17 cellular contexts compared by ENCODE assay signal in the genomic region with DNA sequence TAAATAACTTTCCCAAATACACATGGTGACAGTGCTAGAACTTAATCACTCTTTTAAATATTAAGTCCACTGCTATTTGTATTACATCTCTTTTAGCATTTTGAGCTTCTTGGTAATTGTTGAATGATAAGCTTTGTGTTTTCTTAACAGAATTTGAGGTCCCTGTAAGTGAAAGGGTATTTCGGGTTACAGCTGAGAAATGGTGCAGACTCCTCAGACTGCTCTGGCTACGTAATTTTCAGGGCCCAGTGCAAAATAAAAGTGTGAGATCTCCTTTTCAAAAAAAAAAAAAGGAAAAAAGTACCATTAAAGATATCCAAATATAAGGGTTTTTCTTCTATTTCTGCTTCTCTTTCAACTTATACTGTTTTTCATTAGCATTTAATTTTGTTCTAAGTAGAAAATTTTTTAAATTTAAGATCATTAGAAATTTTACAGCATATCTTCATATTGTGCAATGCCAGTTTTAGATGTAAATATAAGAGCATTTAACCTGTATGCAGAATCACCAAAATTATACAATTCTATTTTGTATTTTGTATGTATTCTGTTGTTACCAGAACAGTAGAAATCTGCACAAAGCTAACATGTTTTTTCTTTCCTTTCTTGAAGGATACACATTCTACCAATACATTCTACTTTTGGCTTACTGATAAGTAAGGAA. TPM values are rescaled to one million over a fixed set of nuclear protein-coding genes. Genes with fewer than 3 reads are reported as not detected.
DNase-seq lines count a peak whose midpoint lies in the region; ATAC-seq and TF ChIP-seq lines count a peak whose summit lies in the region.
"Had no signal": no experiment of that assay in that cellular context is flagged by ENCODE, and none has a peak within 500 bp of the region (broad histone marks: within the 10 kb centered on the region; RNA-seq: fewer than 3 reads in every experiment).

No MANE protein-coding gene starts in this region.

- H3K9me3 ChIP-seq in IMR-90 (ENCODE audit: control insufficient read depth, insufficient read depth, low read length) (no peaks in the 10 kb centered on the region), SK-N-SH (no peaks in the 10 kb centered on the region), fibroblast of lung (ENCODE audit: control insufficient read depth, insufficient read depth, low read depth, low read length) (no peaks in the 10 kb centered on the region)
- H3K9me3 ChIP-seq: BLaER1 treated with 17β-estradiol and CSF1 and Interleukin-3, amounts not matched to agents 10 nM and 100 nM had no signal

- H3K27ac Mint-ChIP-seq in GM23338: no peak overlapping the region
- H3K27ac Mint-ChIP-seq: B cell; CD8-positive, alpha-beta T cell; IgD-negative memory B cell had no signal

- H3K4me2 ChIP-seq in IMR-90 (ENCODE audit: low read depth, low read length): peak overlapping the region; percentile 65
- H3K4me2 ChIP-seq in SK-N-SH: peak overlapping the region; percentile 57
- peak overlapping the region; percentile 68 for H3K4me2 ChIP-seq in fibroblast of lung (ENCODE audit: extremely low read depth, insufficient read depth, low read length)
- no peak overlapping the region for H3K4me2 ChIP-seq in GM23338
- H3K4me2 ChIP-seq: BLaER1 treated with 17β-estradiol and CSF1 and Interleukin-3, amounts not matched to agents 10 nM and 100 nM had no signal

- H2AFZ ChIP-seq in ACC112 (ENCODE audit: low read length, unreplicated experiment) (peak overlapping the region; percentile 87), IMR-90 (replicated peaks; ENCODE audit: low read length, poor library complexity) (no peak overlapping the region), SK-N-SH (ENCODE audit: low read depth) (peak overlapping the region; percentile 82), fibroblast of lung (ENCODE audit: low read length) (peak overlapping the region; percentile 2), GM23338 (no peak overlapping the region)

- H3K27me3 ChIP-seq in ACC112 (ENCODE audit: insufficient read depth, low read length): no peaks in the 10 kb centered on the region
- no peaks in the 10 kb centered on the region for H3K27me3 ChIP-seq in IMR-90 (ENCODE audit: control insufficient read depth, insufficient read depth, low read length)
- no peaks in the 10 kb centered on the region for H3K27me3 ChIP-seq in SK-N-SH (ENCODE audit: insufficient read depth)
- H3K27me3 ChIP-seq in fibroblast of lung (ENCODE audit: control insufficient read depth, insufficient read depth, low read length): no peaks in the 10 kb centered on the region
- no peaks in the 10 kb centered on the region for H3K27me3 ChIP-seq in GM23338 (ENCODE audit: insufficient read depth)
- H3K27me3 ChIP-seq: BLaER1 treated with 17β-estradiol and CSF1 and Interleukin-3, amounts not matched to agents 10 nM and 100 nM had no signal

- peak overlapping the region; percentile 84 for H4K91ac ChIP-seq in IMR-90 (ENCODE audit: insufficient read depth, low read depth, low read length)

- H3F3A ChIP-seq in SK-N-SH (replicated peaks; ENCODE audit: insufficient read depth) (peaks cover 41% of the 10 kb centered on the region), GM23338 (replicated peaks; ENCODE audit: low read depth) (no peaks in the 10 kb centered on the region)

- H3K4me1 Mint-ChIP-seq in GM23338: no peaks in the 10 kb centered on the region; the same call in 2 of the 3 replicates

- TF ChIP-seq EP300 in SK-N-SH (IDR thresholded peaks at IDR 0.05; ENCODE audit: borderline replicate concordance in 1 of 2, low read depth in 1 of 2, low read length in 1 of 2): no peak

- H3K9me1 ChIP-seq in IMR-90 (ENCODE audit: insufficient read depth, low read length): peaks cover 13% of the 10 kb centered on the region; the same call in 1 of the 2 replicates

- H3K9me2 ChIP-seq in SK-N-SH: no peaks in the 10 kb centered on the region
- no peaks in the 10 kb centered on the region for H3K9me2 ChIP-seq in GM23338 (ENCODE audit: insufficient read depth)

- peak overlapping the region; percentile 73 for H3K14ac ChIP-seq in IMR-90 (replicated peaks; ENCODE audit: low read depth, low read length)

- TF ChIP-seq RAD21 in IMR-90 (IDR thresholded peaks at IDR 0.05; ENCODE audit: low read length) (no peak), SK-N-SH (IDR thresholded peaks at IDR 0.05; ENCODE audit: low read length) (no peak)

- H3K23ac ChIP-seq in IMR-90 (ENCODE audit: low read depth, low read length): peak overlapping the region; percentile 91; the same call in 1 of the 2 replicates

- in situ Hi-C loops in IMR-90 (cut with MboI; ENCODE audit: low sequenced_read_pairs): no loop called here

- peak overlapping the region; percentile 52; the same call in 1 of the 2 replicates for H4K5ac ChIP-seq in IMR-90 (ENCODE audit: low read depth, low read length)

- H3K56ac ChIP-seq in IMR-90 (ENCODE audit: extremely low read depth, insufficient read depth, low read length): peak overlapping the region; percentile 13; the same call in 1 of the 2 replicates

- peak overlapping the region; percentile 96 for H2BK20ac ChIP-seq in IMR-90 (ENCODE audit: low read depth, low read length)

- no peaks in the 10 kb centered on the region for H3K36me3 Mint-ChIP-seq in GM23338 (ENCODE audit: low read depth)
- H3K36me3 Mint-ChIP-seq: CD8-positive, alpha-beta T cell; IgD-negative memory B cell had no signal

- H4K8ac ChIP-seq in IMR-90 (ENCODE audit: low read depth in 2 of 2, low read length in 2 of 2): peak overlapping the region; percentile 71 to 84; a peak in 2 of 4 replicates

- BruUV-seq in IMR-90 (replicated peaks; lab: Mats Ljungman, UMichigan): no TSS peak

- no peaks in the 10 kb centered on the region for H3K9me3 Mint-ChIP-seq in GM23338
- H3K9me3 Mint-ChIP-seq: CD8-positive, alpha-beta T cell; IgD-negative memory B cell had no signal

- no peak overlapping the region for H3K27ac ChIP-seq in ACC112 (ENCODE audit: low read depth, low read length)
- H3K27ac ChIP-seq in IMR-90 (ENCODE audit: insufficient read depth, low read length): peak overlapping the region; percentile 31; the same call in 1 of the 2 replicates
- H3K27ac ChIP-seq in SK-N-SH (ENCODE audit: low read depth in 2 of 2, low read length in 1 of 2): peak overlapping the region; percentile 65 to 100; a peak in 3 of 4 replicates
- H3K27ac ChIP-seq in fibroblast of lung (ENCODE audit: insufficient read depth, low read length): peak overlapping the region; percentile 41
- H3K27ac ChIP-seq in GM23338 (ENCODE audit: low read depth): no peak overlapping the region
- H3K27ac ChIP-seq: BLaER1 treated with 17β-estradiol and CSF1 and Interleukin-3, amounts not matched to agents 10 nM and 100 nM had no signal

- ATAC-seq in IMR-90 (ENCODE audit: low read depth) (no peak), GM23338 (no peak), HG02840 (IDR thresholded peaks at IDR 0.05; ENCODE audit: low FRiP score, unreplicated experiment) (no peak)
- ATAC-seq: CD8-positive, alpha-beta T cell had no signal

- DNase-seq in IMR-90 (no peak), SK-N-SH (no peak), fibroblast of lung (ENCODE audit: low read depth in 2 of 2) (no peak), GM23338 (ENCODE audit: low spot score) (no peak)
- DNase-seq in activated naive CD4-positive, alpha-beta T cell treated with Interleukin-2 at 50 U/mL for 16 hours: no peak
- DNase-seq: 8988T; Calu3; CD8-positive, alpha-beta T cell; DMS79 treated with DMSO at 0.1 percent for 48 hours; GF-D8; HCEC 1CT had no signal

- peaks cover 61% of the 10 kb centered on the region for H3K4me1 ChIP-seq in ACC112 (ENCODE audit: control insufficient read depth, insufficient read depth, low read length, unreplicated experiment)
- H3K4me1 ChIP-seq in IMR-90 (ENCODE audit: control insufficient read depth, insufficient read depth, low read length): peaks cover 17% of the 10 kb centered on the region
- H3K4me1 ChIP-seq in SK-N-SH (ENCODE audit: control insufficient read depth in 1 of 2, insufficient read depth in 2 of 2, low read depth in 1 of 2, low read length in 1 of 2): peaks cover 0 to 45% of the 10 kb centered on the region in 2 experiments; a peak in 3 of 4 replicates
- H3K4me1 ChIP-seq in fibroblast of lung (ENCODE audit: control insufficient read depth, extremely low read depth, insufficient read depth, low read length): peaks cover 18% of the 10 kb centered on the region
- no peaks in the 10 kb centered on the region for H3K4me1 ChIP-seq in GM23338 (ENCODE audit: insufficient read depth)
- H3K4me1 ChIP-seq: BLaER1 treated with 17β-estradiol and CSF1 and Interleukin-3, amounts not matched to agents 10 nM and 100 nM had no signal

- intact Hi-C loops in IMR-90 (cut with micrococcal nuclease): no loop called here

- no CpG with 5 or more reads among the region's 2 CpGs for WGBS in IMR-90 (ENCODE audit: extremely low coverage in 2 of 2, insufficient read length in 1 of 2), 2 experiments
- 84% methylated on average over 2 of the region's 2 CpGs for WGBS in SK-N-SH (ENCODE audit: low lambda C conversion rate)

- peak overlapping the region; percentile 89 for H2BK120ac ChIP-seq in IMR-90 (ENCODE audit: low read depth, low read length)

- peaks cover 11 to 27% of the 10 kb centered on the region in 2 experiments; a peak in 3 of 4 replicates for H3K79me1 ChIP-seq in IMR-90 (ENCODE audit: low read depth in 1 of 2, low read length in 2 of 2)

- CTCF ChIA-PET in IMR-90 (lab: Yijun Ruan, JAX): interaction anchor here (1.1 to 2.2 kb wide), 4 partner anchors 12 to 90 kb away, joined by 3 to 9 read pairs (median 4); no protein-coding TSS in a partner anchor
- CTCF ChIA-PET in SK-N-SH (lab: Yijun Ruan, JAX): interaction anchor here (0.9 to 2.0 kb wide), 7 partner anchors 10 to 1280 kb away, joined by 3 to 7 read pairs (median 3); no protein-coding TSS in a partner anchor

- H3K4ac ChIP-seq in IMR-90 (ENCODE audit: low read depth, low read length): peak overlapping the region; percentile 84

- H2AK9ac ChIP-seq in IMR-90 (replicated peaks; ENCODE audit: low read depth, low read length, poor library complexity): no peak overlapping the region

- H3K27me3 Mint-ChIP-seq in GM23338 (ENCODE audit: insufficient read depth, low read depth, poor library complexity): no peaks in the 10 kb centered on the region

- H3K36me3 ChIP-seq in ACC112 (ENCODE audit: insufficient read depth, low read length) (no peaks in the 10 kb centered on the region), IMR-90 (ENCODE audit: control insufficient read depth, insufficient read depth, low read length) (no peaks in the 10 kb centered on the region), SK-N-SH (replicated peaks in 1 of 2; ENCODE audit: control insufficient read depth in 1 of 2, insufficient read depth in 2 of 2, low read length in 1 of 2) (no peaks in the 10 kb centered on the region), fibroblast of lung (ENCODE audit: control insufficient read depth, insufficient read depth, low read length) (no peaks in the 10 kb centered on the region), GM23338 (ENCODE audit: insufficient read depth) (no peaks in the 10 kb centered on the region)
- H3K36me3 ChIP-seq: BLaER1 treated with 17β-estradiol and CSF1 and Interleukin-3, amounts not matched to agents 10 nM and 100 nM had no signal

- H4K20me1 ChIP-seq in IMR-90 (ENCODE audit: insufficient read depth, low read length) (no peaks in the 10 kb centered on the region), SK-N-SH (ENCODE audit: insufficient read depth) (no peaks in the 10 kb centered on the region), fibroblast of lung (ENCODE audit: control insufficient read depth, extremely low read depth, insufficient read depth, low read length) (no peaks in the 10 kb centered on the region), GM23338 (replicated peaks; ENCODE audit: insufficient read depth) (no peaks in the 10 kb centered on the region)
- H4K20me1 ChIP-seq: BLaER1 treated with 17β-estradiol and CSF1 and Interleukin-3, amounts not matched to agents 10 nM and 100 nM had no signal

- peak overlapping the region; percentile 93; the same call in 1 of the 2 replicates for H3K18ac ChIP-seq in IMR-90 (ENCODE audit: low read depth, low read length)

- peak overlapping the region; percentile 97; the same call in 2 of the 3 replicates for H2BK15ac ChIP-seq in IMR-90 (ENCODE audit: low read depth, low read length)

- peak overlapping the region; percentile 53; the same call in 1 of the 2 replicates for H3K4me3 ChIP-seq in ACC112 (ENCODE audit: low read depth, low read length)
- H3K4me3 ChIP-seq in IMR-90 (ENCODE audit: insufficient read depth, low read depth, low read length): no peak overlapping the region
- H3K4me3 ChIP-seq in SK-N-SH (ENCODE audit: low read depth in 2 of 2, low read length in 1 of 2): peak overlapping the region in 1 of 2 experiments; percentile 25; a peak in 1 of 4 replicates
- no peak overlapping the region for H3K4me3 ChIP-seq in fibroblast of lung (replicated peaks in 1 of 4; ENCODE audit: control extremely low read depth in 1 of 4, insufficient read depth in 1 of 4, low read depth in 3 of 4, low read length in 4 of 4)
- no peak overlapping the region for H3K4me3 ChIP-seq in GM23338
- H3K4me3 ChIP-seq: BLaER1 treated with 17β-estradiol and CSF1 and Interleukin-3, amounts not matched to agents 10 nM and 100 nM had no signal

- POLR2A ChIA-PET in IMR-90 (lab: Charles Lee; ENCODE audit: unreplicated experiment): no interaction called here
- POLR2A ChIA-PET in SK-N-SH (lab: Yijun Ruan, JAX): no interaction called here

- H3K9ac ChIP-seq in IMR-90 (ENCODE audit: low read depth, low read length) (no peak overlapping the region), SK-N-SH (peak overlapping the region; percentile 30), fibroblast of lung (ENCODE audit: insufficient read depth, low read length) (no peak overlapping the region)
- H3K9ac ChIP-seq: BLaER1 treated with 17β-estradiol and CSF1 and Interleukin-3, amounts not matched to agents 10 nM and 100 nM had no signal

- H3K4me3 Mint-ChIP-seq in GM23338: no peak overlapping the region
- H3K4me3 Mint-ChIP-seq: B cell; CD8-positive, alpha-beta T cell; IgD-negative memory B cell had no signal

- H2BK5ac ChIP-seq in IMR-90 (ENCODE audit: low read depth, low read length, poor library complexity, severe bottlenecking): peak overlapping the region; percentile 100

- TF ChIP-seq CTCF in IMR-90 (conservative IDR thresholded peaks at IDR 0.05; ENCODE audit: low read depth, low read length) (no peak), SK-N-SH (IDR thresholded peaks at IDR 0.05) (no peak), fibroblast of lung (conservative IDR thresholded peaks at IDR 0.05 in 1 of 2, IDR thresholded peaks at IDR 0.05 in 1 of 2; ENCODE audit: low read depth in 1 of 2, low read length in 2 of 2) (no peak), GM23338 (conservative IDR thresholded peaks at IDR 0.05; ENCODE audit: low read depth in 2 of 2) (no peak)

- H3K79me2 ChIP-seq in ACC112 (ENCODE audit: control insufficient read depth, insufficient read depth, low read length, unreplicated experiment) (no peaks in the 10 kb centered on the region), SK-N-SH (ENCODE audit: insufficient read depth) (peaks cover 6% of the 10 kb centered on the region; the same call in 1 of the 2 replicates), fibroblast of lung (ENCODE audit: control insufficient read depth, insufficient read depth, low read length) (no peaks in the 10 kb centered on the region), GM23338 (replicated peaks; ENCODE audit: insufficient read depth) (no peaks in the 10 kb centered on the region)

- TF ChIP-seq POLR2A in IMR-90 (IDR thresholded peaks at IDR 0.05; ENCODE audit: low read depth, low read length): no peak

- dilution Hi-C loops in IMR-90 (cut with HindIII; ENCODE audit: low sequenced_read_pairs, unreplicated experiment): no loop called here

- H2AK5ac ChIP-seq in IMR-90 (ENCODE audit: low read depth, low read length): peak overlapping the region; percentile 39; the same call in 1 of the 2 replicates

RNA-seq across cellular contexts. Expression of a gene that starts 33.6 kb away (rescaled TPM):
- total RNA-seq in IMR-90 (2012; rRNA removed) (18.6 and 35.8 TPM in 2 replicates), fibroblast of lung (5.4 and 25.8 TPM in 2 replicates)
- polyA plus RNA-seq in IMR-90 (2012; rRNA removed) (42.1 and 77.7 TPM in 2 replicates), SK-N-SH (2012; rRNA removed) (17.7 and 22.8 TPM in 2 replicates), fibroblast of lung (56.4 and 123 TPM in 2 replicates), GM23338 (2016; fragmentation: Nextera tagmentation; extraction: Ambion mirVana) (not detected in 2 replicates)
- polyA plus RNA-seq in IMR-90 (2012; cell fraction: cytosol; rRNA removed): 11.3 and 17.6 TPM in 2 replicates
- 10.5 and 16.3 TPM in 2 replicates for polyA plus RNA-seq in IMR-90 (2012; cell fraction: nucleus; rRNA removed; ENCODE audit: low replicate concordance)
- 30.6 and 32.6 TPM in 2 replicates for polyA plus RNA-seq in SK-N-SH (2012; cell fraction: cytosol; rRNA removed)
- polyA plus RNA-seq in SK-N-SH (2012; cell fraction: nucleus; rRNA removed): 15.2 and 20.5 TPM in 2 replicates
- 33.7 and 102 TPM in 2 replicates for polyA plus RNA-seq in fibroblast of lung (2012)
- 90.1 and 466 TPM in 2 replicates for polyA minus RNA-seq in fibroblast of lung (ENCODE audit: low replicate concordance)
- total RNA-seq in GM23338 (2014; rRNA removed; shearing (Covaris generic)): not detected in 2 replicates
- total RNA-seq: A673, B cell had no signal
- polyA plus RNA-seq: IgD-negative memory B cell had no signal

RNA-seq across cellular contexts. Expression of a gene that starts 35.5 kb away (rescaled TPM):
- total RNA-seq in IMR-90 (2012; rRNA removed): 5.0 and 5.7 TPM in 2 replicates
- polyA plus RNA-seq in IMR-90 (2012; rRNA removed): 15.8 and 16.8 TPM in 2 replicates
- polyA plus RNA-seq in IMR-90 (2012; cell fraction: cytosol; rRNA removed): 9.1 and 12.2 TPM in 2 replicates
- polyA plus RNA-seq in IMR-90 (2012; cell fraction: nucleus; rRNA removed; ENCODE audit: low replicate concordance): 32.9 and 37.2 TPM in 2 replicates
- polyA plus RNA-seq in SK-N-SH (2012; rRNA removed): 3.5 and 3.7 TPM in 2 replicates
- polyA plus RNA-seq in SK-N-SH (2012; cell fraction: cytosol; rRNA removed): 2.3 and 2.6 TPM in 2 replicates
- polyA plus RNA-seq in SK-N-SH (2012; cell fraction: nucleus; rRNA removed): 10.2 and 11.7 TPM in 2 replicates
- 2.6 and 8.8 TPM in 2 replicates for total RNA-seq in fibroblast of lung
- polyA plus RNA-seq in fibroblast of lung: 3.3 and 8.5 TPM in 2 replicates
- 7.0 and 11.8 TPM in 2 replicates for polyA plus RNA-seq in fibroblast of lung (2012)
- 4.7 and 5.3 TPM in 2 replicates for polyA minus RNA-seq in fibroblast of lung (ENCODE audit: low replicate concordance)
- not detected in 2 replicates for total RNA-seq in GM23338 (2014; rRNA removed; shearing (Covaris generic))
- 0.16 TPM in 1 of 2 replicates, not detected in the other for polyA plus RNA-seq in GM23338 (2016; fragmentation: Nextera tagmentation; extraction: Ambion mirVana)

Comparison
In these comparisons a context has a peak if more than half of its experiments do, and no peak if none do; other contexts are left out.
1. H2AFZ ChIP-seq: peak in ACC112 (single experiment), SK-N-SH (single experiment) and fibroblast of lung (single experiment); none in IMR-90 (single experiment) and GM23338 (single experiment).
2. H3K27ac ChIP-seq: peak in IMR-90 (single experiment), SK-N-SH (2 of 2) and fibroblast of lung (single experiment); none in ACC112 (single experiment) and GM23338 (single experiment).
3. RNA of a gene that starts 33.6 kb away (polyA plus RNA-seq): 33.7 to 123 TPM in fibroblast of lung, 10.5 to 77.7 TPM in IMR-90 and 15.2 to 32.6 TPM in SK-N-SH; not detected in GM23338; every median in the first group is over 10 times any median in the second.